ENCODE assay signal across 24 cellular contexts in genomic region chr3:30297112-30297511, GRCh38.
A peak's percentile ranks its signal among the peaks of the same experiment; 100 is the strongest.
DNase-seq lines count a peak whose midpoint lies in the region; ATAC-seq and TF ChIP-seq lines count a peak whose summit lies in the region.
"Had no signal": no experiment of that assay in that cellular context is flagged by ENCODE, and none has a peak within 500 bp of the region (broad histone marks: within the 10 kb centered on the region; RNA-seq: fewer than 3 reads in every experiment).

No MANE protein-coding gene starts in this region.

- no peak overlapping the region for H3K4me3 Mint-ChIP-seq in stimulated activated naive CD8-positive, alpha-beta T cell treated with anti-CD3 and anti-CD28 coated beads, Interleukin-15, amount 100 ng/mL, for 72 hours
- no peak overlapping the region for H3K4me3 Mint-ChIP-seq in T-helper 17 cell
- H3K4me3 Mint-ChIP-seq: CD4-positive, CD25-positive, alpha-beta regulatory T cell; GM23338 had no signal

- no peak for DNase-seq in stimulated activated naive CD8-positive, alpha-beta T cell treated with anti-CD3 and anti-CD28 coated beads, Interleukin-15, amount 100 ng/mL, for 72 hours
- DNase-seq in stimulated activated naive CD8-positive, alpha-beta T cell treated with anti-CD3 and anti-CD28 coated beads, Interleukin-15, Interleukin-2, amounts not matched to agents 100 U/mL and 50 U/mL, for 24 hours: no peak
- peak; percentile 61 for DNase-seq in NCI-H526 (lab: John Stamatoyannopoulos, UW)
- no peak for DNase-seq in T-helper 17 cell
- no peak for DNase-seq in GM19240 (ENCODE audit: insufficient read length, low spot score)
- DNase-seq in lower lobe of right lung: no peak
- DNase-seq in midbrain (lab: John Stamatoyannopoulos, UW): no peak
- DNase-seq: CD4-positive, CD25-positive, alpha-beta regulatory T cell; DMS153; DND-41; IMR-90; KG1; MG63; NCI-H2029; NCI-H446; NCI-H524 treated with DMSO at 0.1 percent for 48 hours; OCI-M1; Peyer's patch; SIG-M5 had no signal

- H3K27me3 ChIP-seq in lower lobe of right lung (ENCODE audit: low read depth): no peaks in the 10 kb centered on the region
- H3K27me3 ChIP-seq: MG63, Peyer's patch had no signal

- no peaks in the 10 kb centered on the region for H3K36me3 Mint-ChIP-seq in T-helper 17 cell (ENCODE audit: low read depth)
- H3K36me3 Mint-ChIP-seq: CD4-positive, CD25-positive, alpha-beta regulatory T cell had no signal

- H3K27ac Mint-ChIP-seq in stimulated activated naive CD8-positive, alpha-beta T cell treated with anti-CD3 and anti-CD28 coated beads, Interleukin-15, amount 100 ng/mL, for 72 hours: no peak overlapping the region
- H3K27ac Mint-ChIP-seq in T-helper 17 cell: no peak overlapping the region
- H3K27ac Mint-ChIP-seq: CD4-positive, CD25-positive, alpha-beta regulatory T cell; GM23338 had no signal

- H3K9me3 Mint-ChIP-seq in stimulated activated naive CD8-positive, alpha-beta T cell treated with anti-CD3 and anti-CD28 coated beads, Interleukin-15, amount 100 ng/mL, for 72 hours: no peaks in the 10 kb centered on the region
- H3K9me3 Mint-ChIP-seq: CD4-positive, CD25-positive, alpha-beta regulatory T cell; GM23338 had no signal

- peak; percentile 46 for ATAC-seq in stimulated activated naive CD8-positive, alpha-beta T cell treated with anti-CD3 and anti-CD28 coated beads, Interleukin-15, amount 100 ng/mL, for 72 hours
- ATAC-seq in stimulated activated naive CD8-positive, alpha-beta T cell treated with anti-CD3 and anti-CD28 coated beads, Interleukin-15, Interleukin-2, amounts not matched to agents 100 U/mL and 50 U/mL, for 24 hours: no peak
- ATAC-seq in HG02610 (IDR thresholded peaks at IDR 0.05; ENCODE audit: unreplicated experiment) (peak; percentile 41), T-helper 17 cell (no peak), lower lobe of right lung (no peak)
- ATAC-seq: GM23338 had no signal

- intact Hi-C loops in lower lobe of right lung (cut with DNase I): no loop called here

- no peak overlapping the region for H3K27ac ChIP-seq in lower lobe of right lung
- H3K27ac ChIP-seq: 22Rv1, Peyer's patch, SK-N-MC had no signal

- no peaks in the 10 kb centered on the region for H3K27me3 Mint-ChIP-seq in stimulated activated naive CD8-positive, alpha-beta T cell treated with anti-CD3 and anti-CD28 coated beads, Interleukin-15, amount 100 ng/mL, for 72 hours
- peaks cover 18% of the 10 kb centered on the region for H3K27me3 Mint-ChIP-seq in T-helper 17 cell

- H3K4me1 ChIP-seq in lower lobe of right lung: no peaks in the 10 kb centered on the region
- H3K4me1 ChIP-seq: Peyer's patch had no signal

- H3K9me3 ChIP-seq in T-helper 17 cell (ENCODE audit: control insufficient read depth, low read length, poor library complexity, severe bottlenecking) (no peaks in the 10 kb centered on the region), lower lobe of right lung (no peaks in the 10 kb centered on the region)
- H3K9me3 ChIP-seq: HAP-1, MG63, Peyer's patch had no signal

- no peak overlapping the region for H3K4me3 ChIP-seq in lower lobe of right lung
- H3K4me3 ChIP-seq: GM23338, HAP-1, MG63, Peyer's patch, SK-N-MC had no signal

- H3K4me1 Mint-ChIP-seq in stimulated activated naive CD8-positive, alpha-beta T cell treated with anti-CD3 and anti-CD28 coated beads, Interleukin-15, amount 100 ng/mL, for 72 hours: peaks cover 7% of the 10 kb centered on the region
- no peaks in the 10 kb centered on the region for H3K4me1 Mint-ChIP-seq in T-helper 17 cell

- no peak for TF ChIP-seq CTCF in lower lobe of right lung (IDR thresholded peaks at IDR 0.05)

- no peaks in the 10 kb centered on the region for H3K36me3 ChIP-seq in lower lobe of right lung
- H3K36me3 ChIP-seq: HAP-1, MG63, Peyer's patch had no signal

Comparison
In these comparisons a context has a peak if more than half of its experiments do, and no peak if none do; other contexts are left out.
1. ATAC-seq: peak in stimulated activated naive CD8-positive, alpha-beta T cell treated with anti-CD3 and anti-CD28 coated beads, Interleukin-15, amount 100 ng/mL, for 72 hours (single experiment) and HG02610 (single experiment); none in stimulated activated naive CD8-positive, alpha-beta T cell treated with anti-CD3 and anti-CD28 coated beads, Interleukin-15, Interleukin-2, amounts not matched to agents 100 U/mL and 50 U/mL, for 24 hours (single experiment), T-helper 17 cell (single experiment) and lower lobe of right lung (0 of 2).
2. DNase-seq: peak in NCI-H526 (2 of 2); none in stimulated activated naive CD8-positive, alpha-beta T cell treated with anti-CD3 and anti-CD28 coated beads, Interleukin-15, amount 100 ng/mL, for 72 hours (0 of 2), stimulated activated naive CD8-positive, alpha-beta T cell treated with anti-CD3 and anti-CD28 coated beads, Interleukin-15, Interleukin-2, amounts not matched to agents 100 U/mL and 50 U/mL, for 24 hours (single experiment), T-helper 17 cell (0 of 3), GM19240 (single experiment), lower lobe of right lung (single experiment) and midbrain (single experiment).